2 cellular contexts compared by ENCODE assay signal in genomic region chr15:69893086-69893485, GRCh38.
TF ChIP-seq lines count a peak whose summit lies in the region.

No MANE protein-coding gene starts in this region.

TF ChIP-seq in H1, 55 proteins besides CTCF, POLR2A, EP300 and RAD21 (continued from another document):
- TF ChIP-seq CTBP2 (IDR thresholded peaks at IDR 0.05; ENCODE audit: borderline replicate concordance, insufficient read depth, insufficient read length, low read length) (no peak), SIRT6 (IDR thresholded peaks at IDR 0.05; ENCODE audit: low read length) (no peak), ATF3 (IDR thresholded peaks at IDR 0.05; ENCODE audit: insufficient read depth, low read depth, low read length) (no peak), RXRA (IDR thresholded peaks at IDR 0.05; ENCODE audit: insufficient read depth, low read depth, low read length) (no peak), TAF7 (optimal IDR thresholded peaks at IDR 0.05; ENCODE audit: borderline replicate concordance, low read depth, low read length) (no peak), SIN3A (conservative IDR thresholded peaks at IDR 0.05 in 1 of 2, IDR thresholded peaks at IDR 0.05 in 1 of 2; ENCODE audit: low read depth in 1 of 2, low read length in 2 of 2) (no peak), POLR2AphosphoS5 (IDR thresholded peaks at IDR 0.05; ENCODE audit: low read depth, low read length) (no peak), BRCA1 (IDR thresholded peaks at IDR 0.05; ENCODE audit: low read depth, low read length) (no peak), SP4 (IDR thresholded peaks at IDR 0.05; ENCODE audit: low read length) (no peak), RFX5 (IDR thresholded peaks at IDR 0.05; ENCODE audit: borderline replicate concordance, low read depth, low read length) (no peak), SIX5 (IDR thresholded peaks at IDR 0.05; ENCODE audit: low read depth, low read length) (no peak), SAP30 (IDR thresholded peaks at IDR 0.05; ENCODE audit: insufficient read depth, insufficient replicate concordance, low read length) (no peak), SRF (IDR thresholded peaks at IDR 0.05; ENCODE audit: low read depth, low read length) (no peak), GTF2F1 (IDR thresholded peaks at IDR 0.05; ENCODE audit: borderline replicate concordance, low read depth, low read length) (no peak), TCF12 (IDR thresholded peaks at IDR 0.05; ENCODE audit: low read depth, low read length) (no peak), USF2 (IDR thresholded peaks at IDR 0.05; ENCODE audit: low read length) (no peak), PHF8 (conservative IDR thresholded peaks at IDR 0.05; ENCODE audit: low read depth, low read length) (no peak)

TF ChIP-seq in GM23338, 12 proteins besides CTCF, POLR2A, EP300 and RAD21 (continued from another document):
- TF ChIP-seq EZH2 (IDR thresholded peaks at IDR 0.05; ENCODE audit: low read depth, unreplicated experiment) (no peak), POLR2AphosphoS5 (IDR thresholded peaks at IDR 0.05; ENCODE audit: low read depth) (no peak), REST (IDR thresholded peaks at IDR 0.05; ENCODE audit: unreplicated experiment) (no peak), ZNF331 (CRISPR knock-in tag; IDR thresholded peaks at IDR 0.05; ENCODE audit: low read depth) (no peak), ZNF114 (CRISPR knock-in tag; IDR thresholded peaks at IDR 0.05) (no peak), CREB1 (CRISPR knock-in tag; IDR thresholded peaks at IDR 0.05; ENCODE audit: low read depth) (no peak), ETS1 (IDR thresholded peaks at IDR 0.05) (no peak), JUNB (IDR thresholded peaks at IDR 0.05; ENCODE audit: unreplicated experiment) (no peak), NANOG (IDR thresholded peaks at IDR 0.05; ENCODE audit: borderline replicate concordance) (no peak), ZNF462 (CRISPR knock-in tag; IDR thresholded peaks at IDR 0.05) (no peak)
